ENCODE assay signal across 1 cellular context in genomic region chr1:54311506-54311905, GRCh38.
TF ChIP-seq lines count a peak whose summit lies in the region.

No MANE protein-coding gene starts in this region.

TF ChIP-seq in SK-N-SH treated with all-trans-retinoic acid at 6 μM for 48 hours, 23 proteins besides CTCF, POLR2A, EP300 and RAD21 (continued from another document):
- no peak for TF ChIP-seq PATZ1 (CRISPR knock-in tag; IDR thresholded peaks at IDR 0.05; ENCODE audit: borderline replicate concordance)
TF ChIP-seq in SK-N-SH treated with all-trans-retinoic acid at 6 μM for 48 hours: peak in this region for 0.
